Comparison of ENCODE assay signal across 9 cellular contexts in the genomic region with DNA sequence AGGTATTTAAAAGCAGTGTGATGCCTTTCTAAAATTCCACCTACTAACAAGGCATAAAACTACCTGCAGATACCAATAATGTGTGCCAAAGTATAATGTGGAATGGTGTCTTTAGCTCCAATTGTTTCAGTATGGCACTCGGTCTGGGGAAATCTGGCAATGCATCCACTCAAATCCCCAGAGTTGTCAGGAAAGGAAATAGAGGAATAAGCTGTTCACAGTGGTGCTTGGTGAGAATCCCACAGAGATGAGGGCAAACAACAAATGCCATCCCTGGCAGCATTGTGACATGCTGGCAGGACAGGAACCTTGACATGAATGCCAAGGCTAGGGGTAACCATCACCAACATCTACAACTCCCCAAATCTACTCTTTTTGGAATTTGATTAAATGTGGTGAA.
"Had no signal": no experiment of that assay in that cellular context is flagged by ENCODE, and none has a peak within 500 bp of the region (broad histone marks: within the 10 kb centered on the region; RNA-seq: fewer than 3 reads in every experiment).

No MANE protein-coding gene starts in this region.

- H3K9me3 Mint-ChIP-seq: GM23338, H9, IgD-negative memory B cell had no signal

- H3K4me1 Mint-ChIP-seq: GM23338, IgD-negative memory B cell had no signal

- H3K27ac Mint-ChIP-seq: GM23338, H9, IgD-negative memory B cell had no signal

- H3K27ac ChIP-seq: HL-60 had no signal

- DNase-seq: H9, HCEC 1CT, KBM-7 had no signal

- ATAC-seq: GM23338, HepG2 had no signal

- FAIRE-seq: H1, H54, HepG2 had no signal

- H3K36me3 Mint-ChIP-seq: IgD-negative memory B cell had no signal

- H3K4me2 ChIP-seq: GM23338 had no signal

- H3K4me3 Mint-ChIP-seq: GM23338, H9, IgD-negative memory B cell had no signal

- H3K4me3 ChIP-seq: GM23338 had no signal
